ENCODE assay signal across 8 cellular contexts in genomic region chr12:125135906-125136305, GRCh38.
"Had no signal": no experiment of that assay in that cellular context is flagged by ENCODE, and none has a peak within 500 bp of the region (broad histone marks: within the 10 kb centered on the region; RNA-seq: fewer than 3 reads in every experiment).

No MANE protein-coding gene starts in this region.

- FAIRE-seq: G401.6, GM12878, GM12891, GM12892, GM18507, GM19239 had no signal

- H3K4me3 ChIP-seq: GM12878 had no signal

- DNase-seq: GDM1, GF-D8 had no signal

- ATAC-seq: GM12878 had no signal
